ENCODE assay signal across 8 cellular contexts in the genomic region with DNA sequence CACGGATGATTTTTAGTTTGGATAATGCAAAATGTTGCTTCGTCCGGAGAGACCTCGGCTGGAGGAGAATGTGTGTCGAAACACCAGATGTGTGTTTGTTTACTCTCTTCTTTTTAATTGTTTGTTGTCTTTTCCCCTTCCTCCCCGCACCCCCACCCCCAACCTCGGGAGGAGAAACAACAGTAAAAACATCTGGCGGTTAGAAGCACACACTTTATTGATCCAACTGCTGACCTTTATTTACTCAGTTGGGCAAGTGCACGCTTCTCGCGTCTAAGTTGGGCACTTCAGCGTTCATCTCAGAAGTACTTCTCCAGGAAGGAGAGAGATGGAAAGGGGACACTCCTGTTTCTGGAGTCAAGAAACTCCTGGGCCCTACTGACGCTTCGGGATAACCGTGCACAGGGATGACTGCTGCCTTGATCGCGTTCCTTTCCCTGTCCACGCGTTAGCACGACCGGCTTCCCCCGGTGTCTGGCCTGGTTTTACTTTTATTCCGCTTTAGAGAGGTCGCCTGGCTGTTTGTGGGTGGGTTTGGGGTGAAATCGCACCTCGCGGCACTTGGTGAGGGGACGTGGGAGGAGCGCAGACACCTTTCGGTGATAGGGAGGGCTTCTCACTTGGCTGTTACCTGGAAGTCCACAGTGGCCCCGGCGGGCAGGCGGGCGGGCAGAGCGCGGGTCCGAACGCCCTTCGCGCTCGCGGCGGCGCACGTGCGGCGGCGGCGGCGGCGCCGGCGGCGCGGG.
A peak's percentile ranks its signal among the peaks of the same experiment; 100 is the strongest.
DNase-seq lines count a peak whose midpoint lies in the region; ATAC-seq and TF ChIP-seq lines count a peak whose summit lies in the region.

No MANE protein-coding gene starts in this region.

- H3K27me3 ChIP-seq in dorsolateral prefrontal cortex (peaks cover 0 to 68% (median 47%) of the 10 kb centered on the region in 45 donors), mucosa of rectum (ENCODE audit: control insufficient read depth in 2 of 2, insufficient read depth in 2 of 2, low read length in 2 of 2) (peaks cover 0 to 3% of the 10 kb centered on the region in 2 donors)

- H3K4me3 ChIP-seq in dorsolateral prefrontal cortex (peak overlapping the region; percentile 37 to 77 (median 57)), mucosa of rectum (ENCODE audit: low read length in 2 of 2) (peak overlapping the region; percentile 90 to 96)

- ATAC-seq in HG03469 (IDR thresholded peaks at IDR 0.05; ENCODE audit: unreplicated experiment) (no peak), GM21390 (IDR thresholded peaks at IDR 0.05; ENCODE audit: unreplicated experiment) (no peak)

- peak overlapping the region in 39 of 59 donors; percentile 14 to 89 (median 77) for H3K27ac ChIP-seq in dorsolateral prefrontal cortex
- peak overlapping the region; percentile 95 for H3K27ac ChIP-seq in mucosa of rectum (ENCODE audit: low read depth in 2 of 2, low read length in 2 of 2)

- peak overlapping the region; percentile 69 to 75 for H3K9ac ChIP-seq in mucosa of rectum (ENCODE audit: low read depth in 1 of 2, low read length in 2 of 2)

- H3K9me3 ChIP-seq in mucosa of rectum (ENCODE audit: control insufficient read depth in 2 of 2, low read length in 2 of 2) = no peaks in the 10 kb centered on the region

- no peak for TF ChIP-seq CTCF in dorsolateral prefrontal cortex (IDR thresholded peaks at IDR 0.05 in 54 of 56, conservative IDR thresholded peaks at IDR 0.05 in 2 of 56; ENCODE audit: low read depth in 1 of 56, partially characterized antibody in 56 of 56)

- peak; percentile 43 for DNase-seq in SIG-M5 treated with dmso at 0.1 percent for 504 hours (lab: John Stamatoyannopoulos, UW; ENCODE audit: unreplicated experiment)
- no peak for DNase-seq in SIG-M5 (lab: John Stamatoyannopoulos, UW)
- peak; percentile 58 for DNase-seq in NCI-H510A (lab: John Stamatoyannopoulos, UW)
- DNase-seq in dorsolateral prefrontal cortex = no peak
- DNase-seq in activated CD4-positive, alpha-beta T cell treated with anti-CD3 and anti-CD28 coated beads for 4 hours = no peak

- intact Hi-C loops in dorsolateral prefrontal cortex (cut with DNase I) = loop anchor here (10.0 kb wide), 3 partner anchors 328 to 1768 kb away; partner anchors contain the start of gene FOXP2 (in 1 of the 2)

- peaks cover 9 to 19% of the 10 kb centered on the region in 2 donors for H3K4me1 ChIP-seq in mucosa of rectum (ENCODE audit: control insufficient read depth in 2 of 2, insufficient read depth in 2 of 2, low read length in 2 of 2)

- no peaks in the 10 kb centered on the region for H3K36me3 ChIP-seq in mucosa of rectum (ENCODE audit: control insufficient read depth in 2 of 2, insufficient read depth in 2 of 2, low read length in 2 of 2)

Comparison
In these comparisons a context has a peak if more than half of its experiments do, and no peak if none do; other contexts are left out.
1. DNase-seq: peak in SIG-M5 treated with dmso at 0.1 percent for 504 hours (single experiment) and NCI-H510A (single experiment); none in SIG-M5 (single experiment), dorsolateral prefrontal cortex (0 of 10) and activated CD4-positive, alpha-beta T cell treated with anti-CD3 and anti-CD28 coated beads for 4 hours (0 of 2).